ENCODE assay signal across 25 cellular contexts in genomic region chr9:134488901-134489280, GRCh38.
DNase-seq lines count a peak whose midpoint lies in the region; ATAC-seq and TF ChIP-seq lines count a peak whose summit lies in the region.
"Had no signal": no experiment of that assay in that cellular context is flagged by ENCODE, and none has a peak within 500 bp of the region (broad histone marks: within the 10 kb centered on the region; RNA-seq: fewer than 3 reads in every experiment).

No MANE protein-coding gene starts in this region.

- H3K4me1 ChIP-seq in left ventricle myocardium inferior (peaks cover 13% of the 10 kb centered on the region), osteoblast (ENCODE audit: insufficient read depth, low read length) (no peaks in the 10 kb centered on the region)
- H3K4me1 ChIP-seq: prostate gland had no signal

- H3K4me3 Mint-ChIP-seq in glutamatergic neuron (ENCODE audit: unreplicated experiment), result no peak overlapping the region
- H3K4me3 Mint-ChIP-seq: activated naive CD4-positive, alpha-beta T cell treated with anti-CD3 and anti-CD28 coated beads, Interleukin-2, amount 10 ng/mL, durations not matched to agents 7 days and 5 days; H9; WTC11 had no signal

- TF ChIP-seq CTCF in left ventricle myocardium inferior (IDR thresholded peaks at IDR 0.05; ENCODE audit: borderline replicate concordance), result no peak
- no peak for TF ChIP-seq CTCF in glutamatergic neuron (IDR thresholded peaks at IDR 0.05; ENCODE audit: partially characterized antibody, unreplicated experiment)
- TF ChIP-seq CTCF in osteoblast (IDR thresholded peaks at IDR 0.05; ENCODE audit: extremely low read depth, low read depth, low read length), result no peak

- peaks cover 66% of the 10 kb centered on the region for H3K27me3 ChIP-seq in left ventricle myocardium inferior (ENCODE audit: low read depth)
- H3K27me3 ChIP-seq in osteoblast (ENCODE audit: insufficient read depth, low read length), result no peaks in the 10 kb centered on the region
- H3K27me3 ChIP-seq: BE2C had no signal

- H3K27me3 Mint-ChIP-seq in glutamatergic neuron (ENCODE audit: unreplicated experiment), result peaks cover 17% of the 10 kb centered on the region

- H3K4me2 ChIP-seq in osteoblast (ENCODE audit: insufficient read depth, low read length), result no peak overlapping the region

- no peaks in the 10 kb centered on the region for H3K36me3 ChIP-seq in left ventricle myocardium inferior
- no peaks in the 10 kb centered on the region for H3K36me3 ChIP-seq in osteoblast (ENCODE audit: insufficient read depth, low read length)
- H3K36me3 ChIP-seq: BE2C, prostate gland had no signal

- DNase-seq in left ventricle myocardium inferior (no peak), left cardiac atrium (no peak), glutamatergic neuron (no peak), osteoblast (ENCODE audit: insufficient read length, low spot score, missing footprints) (peak; percentile 58), cortex of kidney (lab: John Stamatoyannopoulos, UW) (no peak), NCI-H748 treated with DMSO at 0.1 percent for 48 hours (lab: John Stamatoyannopoulos, UW) (no peak)
- DNase-seq in stimulated activated naive CD4-positive, alpha-beta T cell (lab: John Stamatoyannopoulos, UW), result no peak
- DNase-seq: ACHN; activated CD4-positive, alpha-beta T cell treated with anti-CD3 and anti-CD28 coated beads, Interleukin-2, amount 50 U/mL, for 1 hour; BE2C; caudate nucleus; COR-L47; GDM1; H9; NCI-H1694; NK-92 treated with Interleukin-12 subunit alpha and Interleukin-12 subunit beta, amount 100 ng/mL, for 24 hours; SHP77; stimulated activated CD4-positive, alpha-beta T cell treated with anti-CD3 and anti-CD28 coated beads, Interleukin-2, amount 100 ng/mL, for 24 hours; SW 1271 had no signal

- no peaks in the 10 kb centered on the region for H3K36me3 Mint-ChIP-seq in glutamatergic neuron (ENCODE audit: unreplicated experiment)
- H3K36me3 Mint-ChIP-seq: activated naive CD4-positive, alpha-beta T cell treated with anti-CD3 and anti-CD28 coated beads, Interleukin-2, amount 10 ng/mL, durations not matched to agents 7 days and 5 days; WTC11 had no signal

- H3K27ac Mint-ChIP-seq in glutamatergic neuron (ENCODE audit: unreplicated experiment), result peak overlapping the region; percentile 48
- H3K27ac Mint-ChIP-seq: activated naive CD4-positive, alpha-beta T cell treated with anti-CD3 and anti-CD28 coated beads, Interleukin-2, amount 10 ng/mL, durations not matched to agents 7 days and 5 days; WTC11 had no signal

- no peaks in the 10 kb centered on the region for H4K20me1 ChIP-seq in osteoblast (ENCODE audit: insufficient read depth, low read length)

- no peak for ATAC-seq in left cardiac atrium
- ATAC-seq in GM18868 (IDR thresholded peaks at IDR 0.05; ENCODE audit: unreplicated experiment), result no peak
- ATAC-seq: WTC11 had no signal

- intact Hi-C loops in left ventricle myocardium inferior (cut with micrococcal nuclease), result no loop called here
- intact Hi-C loops in left cardiac atrium (cut with DNase I), result no loop called here

- no peak overlapping the region for H3K4me3 ChIP-seq in left ventricle myocardium inferior
- H3K4me3 ChIP-seq in osteoblast (ENCODE audit: insufficient read depth, low read length), result no peak overlapping the region
- H3K4me3 ChIP-seq: prostate gland, skin epidermis had no signal

- H3K9me3 ChIP-seq in left ventricle myocardium inferior (replicated peaks) (no peaks in the 10 kb centered on the region), osteoblast (ENCODE audit: low read depth, low read length) (no peaks in the 10 kb centered on the region)
- H3K9me3 ChIP-seq: BE2C, prostate gland had no signal

- no peak overlapping the region for H2AFZ ChIP-seq in osteoblast (ENCODE audit: low read length)

- H3K27ac ChIP-seq in left ventricle myocardium inferior (replicated peaks), result peak overlapping the region; percentile 44
- no peak overlapping the region for H3K27ac ChIP-seq in osteoblast (ENCODE audit: low read depth, low read length)
- H3K27ac ChIP-seq: dorsolateral prefrontal cortex, prostate gland had no signal

- peaks cover 31% of the 10 kb centered on the region for H3K4me1 Mint-ChIP-seq in glutamatergic neuron (ENCODE audit: low read depth, unreplicated experiment)
- H3K4me1 Mint-ChIP-seq: activated naive CD4-positive, alpha-beta T cell treated with anti-CD3 and anti-CD28 coated beads, Interleukin-2, amount 10 ng/mL, durations not matched to agents 7 days and 5 days had no signal

- H3K79me2 ChIP-seq in osteoblast (ENCODE audit: insufficient read depth, low read length), result no peaks in the 10 kb centered on the region

- H3K9me3 Mint-ChIP-seq in glutamatergic neuron (ENCODE audit: unreplicated experiment), result peaks cover 7% of the 10 kb centered on the region
- H3K9me3 Mint-ChIP-seq: activated naive CD4-positive, alpha-beta T cell treated with anti-CD3 and anti-CD28 coated beads, Interleukin-2, amount 10 ng/mL, durations not matched to agents 7 days and 5 days; WTC11 had no signal
